Comparison of ENCODE assay signal across 19 cellular contexts in genomic region chr9:109139851-109140250, GRCh38. TPM values are rescaled to one million over a fixed set of nuclear protein-coding genes. Genes with fewer than 3 reads are reported as not detected.
DNase-seq lines count a peak whose midpoint lies in the region; ATAC-seq, FAIRE-seq and TF ChIP-seq lines count a peak whose summit lies in the region.
"Had no signal": no experiment of that assay in that cellular context is flagged by ENCODE, and none has a peak within 500 bp of the region (broad histone marks: within the 10 kb centered on the region; RNA-seq: fewer than 3 reads in every experiment).

No MANE protein-coding gene starts in this region.

- no TSS peak for BruUV-seq in mammary epithelial cell (replicated peaks; lab: Mats Ljungman, UMichigan)
- no TSS peak for BruUV-seq in K562 (replicated peaks; lab: Mats Ljungman, UMichigan)

- no peaks in the 10 kb centered on the region for H3K27me3 ChIP-seq in mammary epithelial cell (ENCODE audit: insufficient read depth, low read length)
- no peaks in the 10 kb centered on the region for H3K27me3 ChIP-seq in breast epithelium
- no peaks in the 10 kb centered on the region for H3K27me3 ChIP-seq in K562 (ENCODE audit: control insufficient read depth in 2 of 2, insufficient read depth in 2 of 2, low read length in 2 of 2)

- no peak for TF ChIP-seq CTCF in mammary epithelial cell (conservative IDR thresholded peaks at IDR 0.05 in 1 of 2, IDR thresholded peaks at IDR 0.05 in 1 of 2; ENCODE audit: extremely low read depth in 1 of 2, insufficient read depth in 1 of 2, low read depth in 1 of 2, low read length in 2 of 2)
- TF ChIP-seq CTCF in breast epithelium (IDR thresholded peaks at IDR 0.05): no peak
- no peak for TF ChIP-seq CTCF in K562 (IDR thresholded peaks at IDR 0.05 in 2 of 3, conservative IDR thresholded peaks at IDR 0.05 in 1 of 3; ENCODE audit: insufficient read depth in 2 of 3, low read depth in 1 of 3, low read length in 3 of 3)

- no peaks in the 10 kb centered on the region for H3K79me2 ChIP-seq in mammary epithelial cell (ENCODE audit: insufficient read depth, low read length)
- H3K79me2 ChIP-seq in K562 (ENCODE audit: control insufficient read depth, insufficient read depth, low read length): no peaks in the 10 kb centered on the region

- H3K9ac ChIP-seq in mammary epithelial cell (ENCODE audit: insufficient read depth, low read length): no peak overlapping the region
- no peak overlapping the region for H3K9ac ChIP-seq in K562 (ENCODE audit: insufficient read depth in 1 of 2, low read depth in 2 of 2, low read length in 2 of 2)

- H3K27ac ChIP-seq in mammary epithelial cell (ENCODE audit: insufficient read depth, low read depth, low read length): no peak overlapping the region
- no peak overlapping the region for H3K27ac ChIP-seq in breast epithelium
- no peak overlapping the region for H3K27ac ChIP-seq in K562 (ENCODE audit: extremely low read depth, low read depth, low read length)
- H3K27ac ChIP-seq: 22Rv1 had no signal

- ATAC-seq in K562 (no peak), GM21390 (IDR thresholded peaks at IDR 0.05; ENCODE audit: unreplicated experiment) (no peak)
- ATAC-seq: CD8-positive, alpha-beta T cell; GM12878 had no signal

- H3K9me3 ChIP-seq in mammary epithelial cell (replicated peaks; ENCODE audit: insufficient read depth, low read length) (no peaks in the 10 kb centered on the region), breast epithelium (no peaks in the 10 kb centered on the region), K562 (replicated peaks; ENCODE audit: control insufficient read depth, insufficient read depth, low read depth, low read length) (no peaks in the 10 kb centered on the region)
- H3K9me3 ChIP-seq: Caco-2, HAP-1 had no signal

- no peaks in the 10 kb centered on the region for H4K20me1 ChIP-seq in mammary epithelial cell (ENCODE audit: insufficient read depth, low read length)
- no peaks in the 10 kb centered on the region for H4K20me1 ChIP-seq in K562 (replicated peaks; ENCODE audit: control insufficient read depth, insufficient read depth, low read length)

- DNase-seq in mammary epithelial cell (peak; percentile 62), breast epithelium (ENCODE audit: low spot score in 2 of 2) (no peak), K562 (ENCODE audit: extremely low read depth in 1 of 4, low spot score in 3 of 4) (no peak), foreskin melanocyte (peak; percentile 70), renal cortical epithelial cell (ENCODE audit: low read depth) (peak; percentile 5), NCI-H1092 (lab: John Stamatoyannopoulos, UW) (no peak), glomerular visceral epithelial cell (ENCODE audit: extremely low spot score) (no peak)
- DNase-seq: Caco-2; CD8-positive, alpha-beta T cell; DND-41; HFFc6 had no signal

- H3K4me2 ChIP-seq in mammary epithelial cell (ENCODE audit: insufficient read depth, low read depth, low read length): no peak overlapping the region
- H3K4me2 ChIP-seq in K562 (ENCODE audit: insufficient read depth, low read length): no peak overlapping the region

- H2AFZ ChIP-seq in mammary epithelial cell (ENCODE audit: low read depth, low read length) (no peak overlapping the region), K562 (ENCODE audit: low read depth, low read length) (no peak overlapping the region)

- H3K4me3 ChIP-seq in mammary epithelial cell (replicated peaks in 1 of 3; ENCODE audit: insufficient read depth in 1 of 3, low read depth in 2 of 3, low read length in 3 of 3) (no peak overlapping the region), breast epithelium (no peak overlapping the region), K562 (no peak overlapping the region)
- H3K4me3 ChIP-seq: GM12878, HAP-1 had no signal

- no peak for FAIRE-seq in K562 (lab: Jason Lieb, UNC)
- FAIRE-seq: GM12878, GM18507, H1 had no signal

- no peaks in the 10 kb centered on the region for H3K36me3 ChIP-seq in mammary epithelial cell (ENCODE audit: insufficient read depth, low read length)
- no peaks in the 10 kb centered on the region for H3K36me3 ChIP-seq in breast epithelium
- H3K36me3 ChIP-seq in K562 (ENCODE audit: control insufficient read depth, insufficient read depth, low read length): no peaks in the 10 kb centered on the region
- H3K36me3 ChIP-seq: HAP-1 had no signal

- dilution Hi-C loops in mammary epithelial cell (cut with HindIII; ENCODE audit: low sequenced_read_pairs): no loop called here

- H3K4me1 ChIP-seq in mammary epithelial cell (ENCODE audit: insufficient read depth, low read length): peaks cover 5% of the 10 kb centered on the region
- no peaks in the 10 kb centered on the region for H3K4me1 ChIP-seq in breast epithelium
- peaks cover 13 to 16% of the 10 kb centered on the region in 2 experiments; a peak in 4 of 5 replicates for H3K4me1 ChIP-seq in K562 (replicated peaks in 1 of 2; ENCODE audit: control insufficient read depth in 2 of 2, insufficient read depth in 2 of 2, low read length in 2 of 2)
- H3K4me1 ChIP-seq: Caco-2, HAP-1 had no signal

- POLR2A ChIA-PET in K562 (lab: Yijun Ruan, JAX): interaction anchor here (1.8 to 3.0 kb wide), 2 partner anchors 12 to 20 kb away, joined by 3 to 8 read pairs; partner anchors contain the start of gene TMEM245

- no peak for TF ChIP-seq EP300 in K562 (IDR thresholded peaks at IDR 0.05; ENCODE audit: low read length)

- H3K9me1 ChIP-seq in K562 (ENCODE audit: control insufficient read depth, insufficient read depth, low read length): no peaks in the 10 kb centered on the region

- in situ Hi-C loops in mammary epithelial cell (cut with MboI; ENCODE audit: low sequenced_read_pairs in 2 of 2): no loop called here
- in situ Hi-C loops in K562 (cut with MboI): no loop called here

- intact Hi-C loops in mammary epithelial cell (cut with micrococcal nuclease) (no loop called here), breast epithelium (cut with DNase I; ENCODE audit: low total_unique reads) (no loop called here), K562 (cut with micrococcal nuclease) (no loop called here)

- TF ChIP-seq POLR2A in breast epithelium (IDR thresholded peaks at IDR 0.05): no peak
- TF ChIP-seq POLR2A in K562 (conservative IDR thresholded peaks at IDR 0.05): no peak

- 100% methylated on average over 1 of the region's 1 CpG for WGBS in mammary epithelial cell (ENCODE audit: low coverage, missing lambda C conversion rate)
- WGBS in K562 (ENCODE audit: insufficient coverage, low coverage, missing lambda C conversion rate): 77% methylated on average over 1 of the region's 1 CpG

- CTCF ChIA-PET in mammary epithelial cell (lab: Charles Lee; ENCODE audit: low non-redundant PET) (no interaction called here), K562 (lab: Yijun Ruan, JAX; ENCODE audit: low intra/inter-chr PET ratio) (no interaction called here)

- TF ChIP-seq RAD21 in K562 (CRISPR knock-in tag; conservative IDR thresholded peaks at IDR 0.05 in 1 of 2, IDR thresholded peaks at IDR 0.05 in 1 of 2): no peak

TF ChIP-seq in K562, 482 proteins besides CTCF, POLR2A, EP300 and RAD21 (continues in another document):
- TF ChIP-seq NR3C1 (CRISPR knock-in tag; IDR thresholded peaks at IDR 0.05): no peak
- no peak for TF ChIP-seq ZNF239 (CRISPR knock-in tag; IDR thresholded peaks at IDR 0.05)

RNA-seq across cellular contexts. Expression of gene TMEM245, which starts 20.1 kb away (rescaled TPM):
- total RNA-seq in mammary epithelial cell (10 to 100 TPM; 33.1 to 70.3 TPM), breast epithelium (10 to 100 TPM; 47.5 to 95.7 (median 74.9) TPM), K562 (2014; rRNA removed) (13.9 and 15.1 TPM in 2 replicates), K562 (2014; rRNA removed; fragmentation: Illumina TruSeq; extraction: Trizol) (30.5 and 32.8 TPM in 2 replicates), K562 (2015; rRNA removed; fragmentation: Illumina TruSeq; extraction: Trizol) (29.3 and 31.1 TPM in 2 replicates), K562 (2021) (24.3 and 26.9 TPM in 2 replicates), renal cortical epithelial cell (87.3 and 168 TPM in 2 replicates)
- polyA plus RNA-seq in mammary epithelial cell (39.4 TPM), K562 (2011; rRNA removed) (34.9 and 43.2 TPM in 2 replicates), K562 (2014; fragmentation: Illumina TruSeq; extraction: Trizol) (26.0 and 33.7 TPM in 2 replicates), K562 (2014; fragmentation: Nextera tagmentation; extraction: Ambion mirVana) (10 to 100 TPM in 1 of 2 experiments, 1 to 10 TPM in 1; 8.5 to 12.1 TPM), K562 (2014; rRNA removed) (15.8 and 16.6 TPM in 2 replicates)
- polyA minus RNA-seq in mammary epithelial cell: 82.8 TPM
- total RNA-seq in K562 (2011; cell fraction: chromatin; rRNA removed; ENCODE audit: low replicate concordance): 63.8 and 96.7 TPM in 2 replicates
- total RNA-seq in K562 (2011; cell fraction: nucleolus; rRNA removed): 45.0 and 54.9 TPM in 2 replicates
- 78.2 and 94.0 TPM in 2 replicates for total RNA-seq in K562 (2011; cell fraction: nucleoplasm; rRNA removed)
- 28.7 and 45.6 TPM in 2 replicates for polyA plus RNA-seq in K562 (2011; cell fraction: cytosol; rRNA removed)
- 31.8 and 33.1 TPM in 2 replicates for polyA plus RNA-seq in K562 (2011; cell fraction: nucleus; rRNA removed)
- polyA plus RNA-seq in K562 (2012): 18.4 and 21.3 TPM in 2 replicates
- 100 and 105 TPM in 2 replicates for polyA minus RNA-seq in K562 (2011; rRNA and poly(A)+ RNA removed)
- polyA minus RNA-seq in K562 (2011; cell fraction: cytosol; rRNA and poly(A)+ RNA removed): 25.8 and 36.3 TPM in 2 replicates
- polyA minus RNA-seq in K562 (2011; cell fraction: nucleus; rRNA and poly(A)+ RNA removed): 44.7 and 68.2 TPM in 2 replicates

RNA-seq across cellular contexts. Expression of gene FRRS1L, which starts 27.2 kb away (rescaled TPM):
- total RNA-seq in mammary epithelial cell (under 1 TPM in 1 of 2 donors, not detected in 1; under 0.01 TPM), breast epithelium (1 to 10 TPM in 2 of 3 donors, under 1 TPM in 1; 0.16 to 2.6 (median 2.0) TPM), K562 (2014; rRNA removed) (not detected in 2 replicates), K562 (2014; rRNA removed; fragmentation: Illumina TruSeq; extraction: Trizol) (0.03 and 0.04 TPM in 2 replicates), K562 (2015; rRNA removed; fragmentation: Illumina TruSeq; extraction: Trizol) (0.04 TPM in 1 of 2 replicates, not detected in the other), K562 (2021) (not detected in 2 replicates), renal cortical epithelial cell (0.50 TPM in 1 of 2 replicates, not detected in the other)
- polyA plus RNA-seq in mammary epithelial cell (0.02 TPM), K562 (2011; rRNA removed) (0.01 TPM in 2 replicates), K562 (2014; fragmentation: Illumina TruSeq; extraction: Trizol) (0.01 TPM in 1 of 2 replicates, not detected in the other), K562 (2014; fragmentation: Nextera tagmentation; extraction: Ambion mirVana) (under 1 TPM in 1 of 2 experiments, not detected in 1; under 0.01 TPM), K562 (2014; rRNA removed) (0.04 TPM in 1 of 2 replicates, not detected in the other)
- not detected for polyA minus RNA-seq in mammary epithelial cell
- total RNA-seq in K562 (2011; cell fraction: chromatin; rRNA removed; ENCODE audit: low replicate concordance): 0.02 TPM in 1 of 2 replicates, not detected in the other
- not detected in 2 replicates for total RNA-seq in K562 (2011; cell fraction: nucleolus; rRNA removed)
- total RNA-seq in K562 (2011; cell fraction: nucleoplasm; rRNA removed): not detected in 2 replicates
- not detected in 2 replicates for polyA plus RNA-seq in K562 (2011; cell fraction: cytosol; rRNA removed)
- not detected in 2 replicates for polyA plus RNA-seq in K562 (2011; cell fraction: nucleus; rRNA removed)
- polyA plus RNA-seq in K562 (2012): 0.01 and 0.11 TPM in 2 replicates
- not detected in 2 replicates for polyA minus RNA-seq in K562 (2011; rRNA and poly(A)+ RNA removed)
- not detected in 2 replicates for polyA minus RNA-seq in K562 (2011; cell fraction: cytosol; rRNA and poly(A)+ RNA removed)
- not detected in 2 replicates for polyA minus RNA-seq in K562 (2011; cell fraction: nucleus; rRNA and poly(A)+ RNA removed)
- total RNA-seq: Caco-2; CD8-positive, alpha-beta T cell; G401; GM12878; HFFc6 had no signal
- polyA plus RNA-seq: CD14-positive monocyte, GM12878 had no signal

Comparison
In these comparisons a context has a peak if more than half of its experiments do, and no peak if none do; other contexts are left out.
1. DNase-seq: peak in mammary epithelial cell (single experiment), foreskin melanocyte (single experiment) and renal cortical epithelial cell (single experiment); none in breast epithelium (0 of 2), K562 (0 of 4), NCI-H1092 (single experiment) and glomerular visceral epithelial cell (single experiment).